In genomic region chr15:68794307-68794706, GRCh38 we compare ENCODE assay signal across 9 cellular contexts. TPM values are rescaled to one million over a fixed set of nuclear protein-coding genes. Genes with fewer than 3 reads are reported as not detected.
A peak's percentile ranks its signal among the peaks of the same experiment; 100 is the strongest.
DNase-seq lines count a peak whose midpoint lies in the region; ATAC-seq, FAIRE-seq and TF ChIP-seq lines count a peak whose summit lies in the region.
"Had no signal": no experiment of that assay in that cellular context is flagged by ENCODE, and none has a peak within 500 bp of the region (broad histone marks: within the 10 kb centered on the region; RNA-seq: fewer than 3 reads in every experiment).

No MANE protein-coding gene starts in this region.

- H3F3A ChIP-seq in GM23248 (ENCODE audit: insufficient read depth) (peaks cover 9% of the 10 kb centered on the region), smooth muscle cell (ENCODE audit: low read depth) (peaks cover 15% of the 10 kb centered on the region)

- H2AFZ ChIP-seq in GM23248 (no peak overlapping the region), keratinocyte (ENCODE audit: control insufficient read depth, low read length) (no peak overlapping the region), smooth muscle cell (ENCODE audit: low read depth) (no peak overlapping the region)

- no peaks in the 10 kb centered on the region for H3K9me3 Mint-ChIP-seq in activated CD8-positive, alpha-beta T cell treated with anti-CD3 and anti-CD28 coated beads, Interleukin-2, amount 10 ng/mL, durations not matched to agents 7 days and 5 days (ENCODE audit: insufficient read depth)

- no peak for TF ChIP-seq CTCF in keratinocyte (optimal IDR thresholded peaks at IDR 0.05 in 1 of 3, IDR thresholded peaks at IDR 0.05 in 1 of 3, conservative IDR thresholded peaks at IDR 0.05 in 1 of 3; ENCODE audit: extremely low read depth in 1 of 3, insufficient read depth in 2 of 3, low read length in 3 of 3)
- TF ChIP-seq CTCF in lower leg skin (IDR thresholded peaks at IDR 0.05): no peak
- no peak for TF ChIP-seq CTCF in smooth muscle cell (IDR thresholded peaks at IDR 0.05; ENCODE audit: borderline replicate concordance, insufficient read depth, poor library complexity, severe bottlenecking)

- peaks cover 96% of the 10 kb centered on the region for H3K79me2 ChIP-seq in GM23248 (ENCODE audit: insufficient read depth)
- peaks cover 80% of the 10 kb centered on the region for H3K79me2 ChIP-seq in keratinocyte (ENCODE audit: control insufficient read depth, insufficient read depth, low read length)
- peaks cover 88% of the 10 kb centered on the region for H3K79me2 ChIP-seq in smooth muscle cell (ENCODE audit: low read depth)

- no peak overlapping the region for H3K4me3 ChIP-seq in GM23248
- no peak overlapping the region for H3K4me3 ChIP-seq in keratinocyte (ENCODE audit: control insufficient read depth in 2 of 3, extremely low read depth in 1 of 3, insufficient read depth in 2 of 3, low read depth in 1 of 3, low read length in 3 of 3)
- peak overlapping the region in 2 of 3 donors; percentile 0 to 8 for H3K4me3 ChIP-seq in skeletal muscle tissue (ENCODE audit: low read length in 3 of 3)
- H3K4me3 ChIP-seq in lower leg skin (ENCODE audit: low read depth, poor library complexity, severe bottlenecking): no peak overlapping the region
- H3K4me3 ChIP-seq in smooth muscle cell: no peak overlapping the region

- H3K36me3 ChIP-seq in GM23248 (ENCODE audit: low read depth) (no peaks in the 10 kb centered on the region), keratinocyte (ENCODE audit: control insufficient read depth in 2 of 2, extremely low read depth in 1 of 2, insufficient read depth in 2 of 2, low read length in 2 of 2) (peaks cover 1 to 4% of the 10 kb centered on the region in 2 experiments), skeletal muscle tissue (ENCODE audit: control insufficient read depth in 3 of 3, insufficient read depth in 3 of 3, low read length in 3 of 3) (no peaks in the 10 kb centered on the region), smooth muscle cell (ENCODE audit: low read depth) (no peaks in the 10 kb centered on the region)

- H3K9me1 ChIP-seq in keratinocyte (ENCODE audit: control insufficient read depth, extremely low read depth, insufficient read depth, low read length): peaks cover 2% of the 10 kb centered on the region

- intact Hi-C loops in lower leg skin (cut with DNase I; ENCODE audit: low total_unique reads): no loop called here

- no peak for ATAC-seq in activated CD8-positive, alpha-beta T cell treated with anti-CD3 and anti-CD28 coated beads, Interleukin-2, amount 10 ng/mL, durations not matched to agents 7 days and 5 days

- in situ Hi-C loops in GM23248 (cut with MboI): no loop called here

- POLR2A ChIA-PET in activated CD8-positive, alpha-beta T cell treated with anti-CD3 and anti-CD28 coated beads, Interleukin-2, amount 10 ng/mL, durations not matched to agents 7 days and 5 days (lab: Charles Lee): interaction anchor here (1.2 to 2.9 kb wide), 4 partner anchors 11 to 26 kb away, joined by 4 to 61 read pairs (median 6); partner anchors contain the start of gene ANP32A

- H3K4me1 ChIP-seq in GM23248 (ENCODE audit: insufficient read depth): peaks cover 15% of the 10 kb centered on the region
- peaks cover 30% of the 10 kb centered on the region for H3K4me1 ChIP-seq in keratinocyte (ENCODE audit: control insufficient read depth, extremely low read depth, insufficient read depth, low read length)
- peaks cover 87 to 93% (median 90%) of the 10 kb centered on the region in 3 donors for H3K4me1 ChIP-seq in skeletal muscle tissue (ENCODE audit: control insufficient read depth in 3 of 3, insufficient read depth in 3 of 3, low read length in 3 of 3)
- H3K4me1 ChIP-seq in smooth muscle cell (ENCODE audit: low read depth): peaks cover 40% of the 10 kb centered on the region

- H3K9me2 ChIP-seq in GM23248 (ENCODE audit: insufficient read depth): no peaks in the 10 kb centered on the region

- dilution Hi-C loops in keratinocyte (cut with MboI; ENCODE audit: extremely low pct_ligation_motif_present, low sequenced_read_pairs): no loop called here

- no peaks in the 10 kb centered on the region for H3K27me3 Mint-ChIP-seq in activated CD8-positive, alpha-beta T cell treated with anti-CD3 and anti-CD28 coated beads, Interleukin-2, amount 10 ng/mL, durations not matched to agents 7 days and 5 days (ENCODE audit: low read depth)

- CTCF ChIA-PET in activated CD8-positive, alpha-beta T cell treated with anti-CD3 and anti-CD28 coated beads, Interleukin-2, amount 10 ng/mL, durations not matched to agents 7 days and 5 days (lab: Charles Lee): interaction anchor here (0.7 to 4.0 kb wide), 9 partner anchors 10 to 244 kb away, joined by 3 to 39 read pairs (median 5); no protein-coding TSS in a partner anchor

- no peak for FAIRE-seq in keratinocyte (lab: Jason Lieb, UNC)

- TF ChIP-seq POLR2A in lower leg skin (IDR thresholded peaks at IDR 0.05): no peak

- H3K27ac ChIP-seq in GM23248 (no peak overlapping the region), keratinocyte (ENCODE audit: control insufficient read depth, insufficient read depth, low read length) (peak overlapping the region; percentile 56), skeletal muscle tissue (ENCODE audit: low read depth, low read length) (peak overlapping the region; percentile 63), smooth muscle cell (ENCODE audit: low read depth) (no peak overlapping the region)

- peaks cover 42% of the 10 kb centered on the region for H3K36me3 Mint-ChIP-seq in activated CD8-positive, alpha-beta T cell treated with anti-CD3 and anti-CD28 coated beads, Interleukin-2, amount 10 ng/mL, durations not matched to agents 7 days and 5 days (ENCODE audit: low read depth)

- H3K4me1 Mint-ChIP-seq in activated CD8-positive, alpha-beta T cell treated with anti-CD3 and anti-CD28 coated beads, Interleukin-2, amount 10 ng/mL, durations not matched to agents 7 days and 5 days (ENCODE audit: low read depth): peaks cover 98% of the 10 kb centered on the region

- H3K9me3 ChIP-seq in GM23248 (ENCODE audit: low read depth) (no peaks in the 10 kb centered on the region), keratinocyte (ENCODE audit: control insufficient read depth, low read depth, low read length) (no peaks in the 10 kb centered on the region), skeletal muscle tissue (ENCODE audit: control insufficient read depth in 3 of 3, low read length in 3 of 3) (no peaks in the 10 kb centered on the region), smooth muscle cell (replicated peaks; ENCODE audit: low read depth) (no peaks in the 10 kb centered on the region)

- WGBS in GM23248 (ENCODE audit: low coverage in 1 of 2, low lambda C conversion rate in 2 of 2, missing lambda C conversion rate in 2 of 2), 2 experiments: 83 to 88% methylated on average over 4 of the region's 4 CpGs
- 71 to 75% methylated on average over 4 of the region's 4 CpGs for WGBS in lower leg skin, 2 donors
- 86% methylated on average over 4 of the region's 4 CpGs for WGBS in smooth muscle cell (ENCODE audit: low lambda C conversion rate)

- no peak overlapping the region for H3K4me3 Mint-ChIP-seq in activated CD8-positive, alpha-beta T cell treated with anti-CD3 and anti-CD28 coated beads, Interleukin-2, amount 10 ng/mL, durations not matched to agents 7 days and 5 days

- H3K9ac ChIP-seq in GM23248: 0 out of 2 replicates have a peak overlapping the region, but pooled peaks have one; percentile 62
- H3K9ac ChIP-seq in keratinocyte (ENCODE audit: control insufficient read depth, extremely low read depth, insufficient read depth, low read length): no peak overlapping the region
- peak overlapping the region in 1 of 3 donors; percentile 72 for H3K9ac ChIP-seq in skeletal muscle tissue (ENCODE audit: low read depth in 1 of 3, low read length in 3 of 3)
- no peak overlapping the region for H3K9ac ChIP-seq in smooth muscle cell (ENCODE audit: low read depth)

- H3K27ac Mint-ChIP-seq in activated CD8-positive, alpha-beta T cell treated with anti-CD3 and anti-CD28 coated beads, Interleukin-2, amount 10 ng/mL, durations not matched to agents 7 days and 5 days: peak overlapping the region; percentile 64

- no peak overlapping the region for H3K4me2 ChIP-seq in GM23248 (ENCODE audit: unreplicated experiment)
- H3K4me2 ChIP-seq in keratinocyte (ENCODE audit: control insufficient read depth, extremely low read depth, insufficient read depth, low read depth, low read length): peak overlapping the region; percentile 93
- no peak overlapping the region for H3K4me2 ChIP-seq in smooth muscle cell

- no peak for DNase-seq in GM23248
- no peak for DNase-seq in activated CD8-positive, alpha-beta T cell treated with anti-CD3 and anti-CD28 coated beads, Interleukin-2, amount 10 ng/mL, durations not matched to agents 7 days and 5 days
- no peak for DNase-seq in keratinocyte (ENCODE audit: low read depth, low spot score)
- no peak for DNase-seq in NCI-H146 treated with DMSO at 0.1 percent for 48 hours (lab: John Stamatoyannopoulos, UW; ENCODE audit: unreplicated experiment)
- DNase-seq in lower leg skin (ENCODE audit: low spot score in 2 of 2): no peak
- no peak for DNase-seq in smooth muscle cell (lab: John Stamatoyannopoulos, UW; ENCODE audit: unreplicated experiment)
- DNase-seq: NCI-H510A; stimulated activated CD4-positive, alpha-beta T cell treated with anti-CD3 and anti-CD28 coated beads, Interleukin-2, amount 100 ng/mL, for 24 hours had no signal

- H3K27me3 ChIP-seq in GM23248 (replicated peaks; ENCODE audit: insufficient read depth) (no peaks in the 10 kb centered on the region), keratinocyte (ENCODE audit: control insufficient read depth, extremely low read depth, insufficient read depth, low read length) (no peaks in the 10 kb centered on the region), skeletal muscle tissue (ENCODE audit: control insufficient read depth in 3 of 3, insufficient read depth in 3 of 3, low read length in 3 of 3) (no peaks in the 10 kb centered on the region), smooth muscle cell (ENCODE audit: low read depth) (no peaks in the 10 kb centered on the region)

- H4K20me1 ChIP-seq in GM23248 (ENCODE audit: insufficient read depth) (peaks cover 7% of the 10 kb centered on the region; the same call in 1 of the 2 replicates), keratinocyte (ENCODE audit: control insufficient read depth, extremely low read depth, insufficient read depth, low read length) (peaks cover 4% of the 10 kb centered on the region), smooth muscle cell (ENCODE audit: low read depth) (peaks cover 100% of the 10 kb centered on the region)

RNA-seq across cellular contexts. Expression of gene ANP32A, which starts 26.4 kb away (rescaled TPM):
- total RNA-seq in GM23248 (2014; rRNA removed; shearing (Covaris generic)): 40.1 and 40.3 TPM in 2 replicates
- polyA plus RNA-seq in GM23248 (2016; fragmentation: Nextera tagmentation; extraction: Ambion mirVana) (69.7 and 70.0 TPM in 2 replicates), keratinocyte (41.5 to 93.6 TPM (median 57.6 TPM) in 3 replicates), smooth muscle cell (93.7 and 129 TPM in 2 replicates)
- 100 to 1,000 TPM; 227 TPM for total RNA-seq in activated CD8-positive, alpha-beta T cell treated with anti-CD3 and anti-CD28 coated beads, Interleukin-2, amount 10 ng/mL, durations not matched to agents 7 days and 5 days
- 154 TPM for polyA plus RNA-seq in keratinocyte (2011; ENCODE audit: low read depth)
- polyA plus RNA-seq in keratinocyte (2011; cell fraction: cytosol; rRNA removed): 61.9 and 93.0 TPM in 2 replicates
- 56.7 and 65.0 TPM in 2 replicates for polyA plus RNA-seq in keratinocyte (2011; cell fraction: nucleus; rRNA removed)
- 78.3 and 134 TPM in 2 replicates for polyA plus RNA-seq in keratinocyte (2012; ENCODE audit: low replicate concordance)
- 11.5 to 53.4 TPM (median 19.9 TPM) in 3 replicates for polyA minus RNA-seq in keratinocyte
- polyA minus RNA-seq in keratinocyte (2011; cell fraction: cytosol; rRNA and poly(A)+ RNA removed): 28.2 TPM
- 21.3 and 27.3 TPM in 2 replicates for polyA minus RNA-seq in keratinocyte (2011; cell fraction: nucleus; rRNA and poly(A)+ RNA removed)
- total RNA-seq in skeletal muscle tissue (65.2 TPM), lower leg skin (10 to 100 TPM; 22.1 to 45.9 (median 35.3) TPM), smooth muscle cell (63.1 and 71.8 TPM in 2 replicates)

Comparison
In these comparisons a context has a peak if more than half of its experiments do, and no peak if none do; other contexts are left out.
1. H3K27ac ChIP-seq: peak in keratinocyte (single experiment) and skeletal muscle tissue (single experiment); none in GM23248 (single experiment) and smooth muscle cell (single experiment).
2. H3K4me3 ChIP-seq: peak in skeletal muscle tissue (2 of 3); none in GM23248 (single experiment), keratinocyte (0 of 3), lower leg skin (single experiment) and smooth muscle cell (single experiment).